In genomic region chr1:90317628-90318027, GRCh38 we compare ENCODE assay signal across 18 cellular contexts.
DNase-seq lines count a peak whose midpoint lies in the region; ATAC-seq, FAIRE-seq and TF ChIP-seq lines count a peak whose summit lies in the region.
"Had no signal": no experiment of that assay in that cellular context is flagged by ENCODE, and none has a peak within 500 bp of the region (broad histone marks: within the 10 kb centered on the region; RNA-seq: fewer than 3 reads in every experiment).

No MANE protein-coding gene starts in this region.

- H2AK5ac ChIP-seq in IMR-90 (ENCODE audit: low read depth, low read length), result no peak overlapping the region

- ATAC-seq in IMR-90 (ENCODE audit: low read depth) (no peak), foreskin keratinocyte (peak; percentile 53)
- ATAC-seq: A549; CD8-positive, alpha-beta T cell had no signal

- no peak for TF ChIP-seq RAD21 in IMR-90 (IDR thresholded peaks at IDR 0.05; ENCODE audit: low read length)

- H3K9me1 ChIP-seq in IMR-90 (ENCODE audit: insufficient read depth, low read length), result no peaks in the 10 kb centered on the region

- TF ChIP-seq POLR2A in IMR-90 (IDR thresholded peaks at IDR 0.05; ENCODE audit: low read depth, low read length) (no peak), H54 (IDR thresholded peaks at IDR 0.05; ENCODE audit: low read depth, low read length) (no peak)

- H3K18ac ChIP-seq in IMR-90 (ENCODE audit: low read depth, low read length), result no peak overlapping the region

- H3K23ac ChIP-seq in IMR-90 (ENCODE audit: low read depth, low read length), result no peak overlapping the region

- DNase-seq in IMR-90 (no peak), NCI-H1694 (lab: John Stamatoyannopoulos, UW) (peak; percentile 26), SK-N-MC (ENCODE audit: low read depth, low spot score) (peak; percentile 98), foreskin keratinocyte (peak; percentile 12 to 79), H54 (ENCODE audit: insufficient read length, low spot score) (no peak), GM19238 (ENCODE audit: insufficient read length, low spot score) (no peak)
- DNase-seq in activated CD8-positive, alpha-beta memory T cell treated with anti-CD3 and anti-CD28 coated beads, Interleukin-2, amount 50 U/mL, for 48 hours, result no peak
- DNase-seq: CD8-positive, alpha-beta T cell; COR-L47; DMS153; DMS79 treated with DMSO at 0.1 percent for 48 hours; EL; GOT3 had no signal

- H3K14ac ChIP-seq in IMR-90 (replicated peaks; ENCODE audit: low read depth, low read length), result no peak overlapping the region

- dilution Hi-C loops in IMR-90 (cut with HindIII; ENCODE audit: low sequenced_read_pairs, unreplicated experiment), result no loop called here

- H3K4me3 ChIP-seq in IMR-90 (ENCODE audit: insufficient read depth, low read depth, low read length), result no peak overlapping the region
- peak overlapping the region; percentile 41 for H3K4me3 ChIP-seq in SK-N-MC
- H3K4me3 ChIP-seq: A549, HAP-1 had no signal

- in situ Hi-C loops in IMR-90 (cut with MboI; ENCODE audit: low sequenced_read_pairs), result no loop called here

- no peak overlapping the region for H3K4me2 ChIP-seq in IMR-90 (ENCODE audit: low read depth, low read length)
- H3K4me2 ChIP-seq: A549 had no signal

- no peak overlapping the region for H4K5ac ChIP-seq in IMR-90 (ENCODE audit: low read depth, low read length)

- H3K4ac ChIP-seq in IMR-90 (ENCODE audit: low read depth, low read length), result no peak overlapping the region

- intact Hi-C loops in IMR-90 (cut with micrococcal nuclease), result no loop called here

- H2BK15ac ChIP-seq in IMR-90 (ENCODE audit: low read depth, low read length), result no peak overlapping the region

- H2AK9ac ChIP-seq in IMR-90 (replicated peaks; ENCODE audit: low read depth, low read length, poor library complexity), result no peak overlapping the region

- POLR2A ChIA-PET in IMR-90 (lab: Charles Lee; ENCODE audit: unreplicated experiment), result no interaction called here

- H2BK120ac ChIP-seq in IMR-90 (ENCODE audit: low read depth, low read length), result no peak overlapping the region

- H4K8ac ChIP-seq in IMR-90 (ENCODE audit: low read depth in 2 of 2, low read length in 2 of 2), result no peak overlapping the region

- no peak overlapping the region for H2BK5ac ChIP-seq in IMR-90 (ENCODE audit: low read depth, low read length, poor library complexity, severe bottlenecking)

- no peaks in the 10 kb centered on the region for H3K27me3 ChIP-seq in IMR-90 (ENCODE audit: control insufficient read depth, insufficient read depth, low read length)
- H3K27me3 ChIP-seq in foreskin keratinocyte, result peaks cover 9% of the 10 kb centered on the region

- H4K91ac ChIP-seq in IMR-90 (ENCODE audit: insufficient read depth, low read depth, low read length), result no peak overlapping the region

- WGBS in IMR-90 (ENCODE audit: extremely low coverage in 2 of 2, insufficient read length in 1 of 2), 2 experiments, result no CpG with 5 or more reads among the region's 4 CpGs

- H3K4me1 ChIP-seq in IMR-90 (ENCODE audit: control insufficient read depth, insufficient read depth, low read length) (no peaks in the 10 kb centered on the region), foreskin keratinocyte (no peaks in the 10 kb centered on the region)
- H3K4me1 ChIP-seq: A549, HAP-1 had no signal

- no peak overlapping the region for H3K56ac ChIP-seq in IMR-90 (ENCODE audit: extremely low read depth, insufficient read depth, low read length)

- no peak for FAIRE-seq in H54 (lab: Jason Lieb, UNC)
- FAIRE-seq: A549, D721Med, G401.6, GM12891 had no signal

- no TSS peak for BruUV-seq in IMR-90 (replicated peaks; lab: Mats Ljungman, UMichigan)

- no peak overlapping the region for H2AFZ ChIP-seq in IMR-90 (replicated peaks; ENCODE audit: low read length, poor library complexity)

- no peak for TF ChIP-seq CTCF in IMR-90 (conservative IDR thresholded peaks at IDR 0.05; ENCODE audit: low read depth, low read length)
- no peak for TF ChIP-seq CTCF in foreskin keratinocyte (conservative IDR thresholded peaks at IDR 0.05)

- H3K79me1 ChIP-seq in IMR-90 (ENCODE audit: low read depth in 1 of 2, low read length in 2 of 2), result no peaks in the 10 kb centered on the region

- no peaks in the 10 kb centered on the region for H4K20me1 ChIP-seq in IMR-90 (ENCODE audit: insufficient read depth, low read length)

- H2BK20ac ChIP-seq in IMR-90 (ENCODE audit: low read depth, low read length), result no peak overlapping the region

- no peaks in the 10 kb centered on the region for H3K9me3 ChIP-seq in IMR-90 (ENCODE audit: control insufficient read depth, insufficient read depth, low read length)
- H3K9me3 ChIP-seq in SK-N-MC (ENCODE audit: low read depth, low read length), result no peaks in the 10 kb centered on the region; the same call in 1 of the 2 replicates
- H3K9me3 ChIP-seq: A549, HAP-1 had no signal

- CTCF ChIA-PET in IMR-90 (lab: Yijun Ruan, JAX), result no interaction called here

- no peak overlapping the region for H3K27ac ChIP-seq in IMR-90 (ENCODE audit: insufficient read depth, low read length)
- H3K27ac ChIP-seq in SK-N-MC, result peak overlapping the region; percentile 92
- no peak overlapping the region for H3K27ac ChIP-seq in foreskin keratinocyte
- H3K27ac ChIP-seq: A549 had no signal

- H3K9ac ChIP-seq in IMR-90 (ENCODE audit: low read depth, low read length) (no peak overlapping the region), SK-N-MC (ENCODE audit: insufficient read length) (no peak overlapping the region)

- H3K36me3 ChIP-seq in IMR-90 (ENCODE audit: control insufficient read depth, insufficient read depth, low read length) (no peaks in the 10 kb centered on the region), SK-N-MC (ENCODE audit: insufficient read depth, low read length) (no peaks in the 10 kb centered on the region)
- H3K36me3 ChIP-seq: HAP-1 had no signal

TF ChIP-seq in IMR-90, 13 proteins besides CTCF, POLR2A, EP300 and RAD21:
- peak; percentile 14; the same call in 1 of the 2 replicates for TF ChIP-seq CEBPB (IDR thresholded peaks at IDR 0.05; ENCODE audit: low read depth, low read length)
- TF ChIP-seq MAZ (IDR thresholded peaks at IDR 0.05; ENCODE audit: borderline replicate concordance, low read depth, low read length), result no peak

Comparison
In these comparisons a context has a peak if more than half of its experiments do, and no peak if none do; other contexts are left out.
1. DNase-seq: peak in NCI-H1694 (single experiment), SK-N-MC (single experiment) and foreskin keratinocyte (2 of 2); none in IMR-90 (single experiment), activated CD8-positive, alpha-beta memory T cell treated with anti-CD3 and anti-CD28 coated beads, Interleukin-2, amount 50 U/mL, for 48 hours (single experiment), H54 (single experiment) and GM19238 (single experiment).